9 cellular contexts compared by ENCODE assay signal in genomic region chr19:14088634-14089411, GRCh38. TPM values are rescaled to one million over a fixed set of nuclear protein-coding genes. Genes with fewer than 3 reads are reported as not detected.
DNase-seq lines count a peak whose midpoint lies in the region; ATAC-seq and TF ChIP-seq lines count a peak whose summit lies in the region.
"Had no signal": no experiment of that assay in that cellular context is flagged by ENCODE, and none has a peak within 500 bp of the region (broad histone marks: within the 10 kb centered on the region; RNA-seq: fewer than 3 reads in every experiment).

No MANE protein-coding gene starts in this region.

- H3K4me2 ChIP-seq in OCI-LY7 (ENCODE audit: low read length), result peak overlapping the region; percentile 82

- H4K20me1 ChIP-seq in OCI-LY7 (ENCODE audit: insufficient read depth, low read length), result peaks cover 9% of the 10 kb centered on the region; the same call in 1 of the 2 replicates

- CTCF ChIA-PET in OCI-LY7 (lab: Charles Lee; ENCODE audit: unreplicated experiment), result no interaction called here

- ATAC-seq in HG03521 (IDR thresholded peaks at IDR 0.05; ENCODE audit: unreplicated experiment), result no peak
- ATAC-seq in HG02571 (IDR thresholded peaks at IDR 0.05; ENCODE audit: unreplicated experiment), result no peak

- no peaks in the 10 kb centered on the region for H3K9me2 ChIP-seq in OCI-LY7 (ENCODE audit: insufficient read depth, low read length)

- H3K79me2 ChIP-seq in OCI-LY7 (ENCODE audit: insufficient read depth, low read depth, low read length), result peaks cover 15% of the 10 kb centered on the region; the same call in 1 of the 2 replicates

- TF ChIP-seq CTCF in OCI-LY7 (conservative IDR thresholded peaks at IDR 0.05; ENCODE audit: low read length) (no peak), endothelial cell (IDR thresholded peaks at IDR 0.05; ENCODE audit: unreplicated experiment) (no peak), progenitor cell of endocrine pancreas (IDR thresholded peaks at IDR 0.05; ENCODE audit: unreplicated experiment) (no peak)

- peaks cover 21% of the 10 kb centered on the region for H3K4me1 ChIP-seq in OCI-LY7 (ENCODE audit: insufficient read depth, low read length, poor library complexity, severe bottlenecking)

- H3K27ac ChIP-seq in OCI-LY7 (ENCODE audit: low read depth, low read length, poor library complexity, severe bottlenecking), result peak overlapping the region; percentile 63

- POLR2A ChIA-PET in OCI-LY7 (lab: Charles Lee), result no interaction called here

- H3K9me3 Mint-ChIP-seq in endothelial cell (ENCODE audit: unreplicated experiment) (no peaks in the 10 kb centered on the region), progenitor cell of endocrine pancreas (ENCODE audit: low read depth) (peaks cover 3% of the 10 kb centered on the region)

- H3K4me1 Mint-ChIP-seq in endothelial cell (ENCODE audit: unreplicated experiment) (peaks cover 5% of the 10 kb centered on the region), progenitor cell of endocrine pancreas (ENCODE audit: low read depth) (peaks cover 15% of the 10 kb centered on the region)

- H3K27me3 Mint-ChIP-seq in endothelial cell (ENCODE audit: unreplicated experiment), result peaks cover 17% of the 10 kb centered on the region
- H3K27me3 Mint-ChIP-seq in progenitor cell of endocrine pancreas, result peaks cover 3% of the 10 kb centered on the region

- no peak overlapping the region for H2AFZ ChIP-seq in OCI-LY7 (ENCODE audit: low read length)

- DNase-seq in OCI-LY7 (ENCODE audit: low spot score) (no peak), endothelial cell (ENCODE audit: low spot score) (no peak), progenitor cell of endocrine pancreas (ENCODE audit: low spot score, unreplicated experiment) (no peak), SHP77 treated with DMSO at 0.1 percent for 48 hours (lab: John Stamatoyannopoulos, UW) (no peak), T-helper 9 cell (no peak)

- H3K4me3 Mint-ChIP-seq in endothelial cell (ENCODE audit: unreplicated experiment), result peak overlapping the region; percentile 87
- peak overlapping the region; percentile 81 for H3K4me3 Mint-ChIP-seq in progenitor cell of endocrine pancreas (ENCODE audit: low read depth)

- BruUV-seq in OCI-LY7 (replicated peaks; lab: Mats Ljungman, UMichigan), result TSS peak; percentile 74

- H3K4me3 ChIP-seq in GM08714 (ENCODE audit: low read length), result peak overlapping the region; percentile 47; the same call in 1 of the 2 replicates
- peak overlapping the region; percentile 87 for H3K4me3 ChIP-seq in OCI-LY7 (ENCODE audit: low read depth, low read length, poor library complexity, severe bottlenecking)

- H3K36me3 ChIP-seq in OCI-LY7 (ENCODE audit: insufficient read depth, low read length), result peaks cover 49% of the 10 kb centered on the region

- H3K9me3 ChIP-seq in OCI-LY7 (ENCODE audit: low read length), result peaks cover 9% of the 10 kb centered on the region

- H3K36me3 Mint-ChIP-seq in endothelial cell (ENCODE audit: low read depth, unreplicated experiment), result peaks cover 12% of the 10 kb centered on the region
- H3K36me3 Mint-ChIP-seq in progenitor cell of endocrine pancreas (ENCODE audit: insufficient read depth), result peaks cover 18% of the 10 kb centered on the region

- peak overlapping the region; percentile 67 for H3K27ac Mint-ChIP-seq in endothelial cell (ENCODE audit: unreplicated experiment)
- H3K27ac Mint-ChIP-seq in progenitor cell of endocrine pancreas, result no peak overlapping the region

- intact Hi-C loops in OCI-LY7 (cut with micrococcal nuclease; ENCODE audit: unreplicated experiment), result loop anchor here (1.0 kb wide), 1 partner anchor 16 kb away; no protein-coding TSS in a partner anchor

RNA-seq across cellular contexts. Expression of gene SAMD1, which starts 1.7 kb away (rescaled TPM):
- 116 and 128 TPM in 2 replicates for total RNA-seq in OCI-LY7 (2014; rRNA removed; shearing (Covaris generic))
- total RNA-seq in OCI-LY7 (2022), result 124 and 128 TPM in 2 replicates
- 29.5 TPM for total RNA-seq in endothelial cell (ENCODE audit: unreplicated experiment)
- total RNA-seq in progenitor cell of endocrine pancreas, result 64.7 and 72.4 TPM in 2 replicates

RNA-seq across cellular contexts. Expression of gene C19orf67, which starts 3.2 kb away (rescaled TPM):
- total RNA-seq in OCI-LY7 (2014; rRNA removed; shearing (Covaris generic)), result 1.0 and 2.6 TPM in 2 replicates
- total RNA-seq in OCI-LY7 (2022) (0.55 and 1.4 TPM in 2 replicates), endothelial cell (ENCODE audit: unreplicated experiment) (not detected), progenitor cell of endocrine pancreas (0.43 TPM in 1 of 2 replicates, not detected in the other)
- total RNA-seq: mesenteric fat pad had no signal

RNA-seq across cellular contexts. Expression of gene MISP3, which starts 16.2 kb away (rescaled TPM):
- 3.3 and 6.4 TPM in 2 replicates for total RNA-seq in OCI-LY7 (2014; rRNA removed; shearing (Covaris generic))
- total RNA-seq in OCI-LY7 (2022) (3.9 TPM in 2 replicates), endothelial cell (ENCODE audit: unreplicated experiment) (not detected), progenitor cell of endocrine pancreas (3.0 and 3.5 TPM in 2 replicates)

RNA-seq across cellular contexts. Expression of gene PALM3, which starts 26.9 kb away (rescaled TPM):
- 0.09 TPM in 1 of 2 replicates, not detected in the other for total RNA-seq in OCI-LY7 (2014; rRNA removed; shearing (Covaris generic))
- not detected in 2 replicates for total RNA-seq in OCI-LY7 (2022)
- 0.90 TPM for total RNA-seq in endothelial cell (ENCODE audit: unreplicated experiment)
- total RNA-seq in progenitor cell of endocrine pancreas, result 5.7 and 7.7 TPM in 2 replicates
- total RNA-seq: mesenteric fat pad had no signal

RNA-seq across cellular contexts. Expression of gene PRKACA, which starts 28.7 kb away (rescaled TPM):
- 18.0 and 21.1 TPM in 2 replicates for total RNA-seq in OCI-LY7 (2014; rRNA removed; shearing (Covaris generic))
- total RNA-seq in OCI-LY7 (2022) (62.0 and 63.7 TPM in 2 replicates), endothelial cell (ENCODE audit: unreplicated experiment) (122 TPM), progenitor cell of endocrine pancreas (87.4 and 92.1 TPM in 2 replicates)
